ENCODE assay signal across 9 cellular contexts in the genomic region with DNA sequence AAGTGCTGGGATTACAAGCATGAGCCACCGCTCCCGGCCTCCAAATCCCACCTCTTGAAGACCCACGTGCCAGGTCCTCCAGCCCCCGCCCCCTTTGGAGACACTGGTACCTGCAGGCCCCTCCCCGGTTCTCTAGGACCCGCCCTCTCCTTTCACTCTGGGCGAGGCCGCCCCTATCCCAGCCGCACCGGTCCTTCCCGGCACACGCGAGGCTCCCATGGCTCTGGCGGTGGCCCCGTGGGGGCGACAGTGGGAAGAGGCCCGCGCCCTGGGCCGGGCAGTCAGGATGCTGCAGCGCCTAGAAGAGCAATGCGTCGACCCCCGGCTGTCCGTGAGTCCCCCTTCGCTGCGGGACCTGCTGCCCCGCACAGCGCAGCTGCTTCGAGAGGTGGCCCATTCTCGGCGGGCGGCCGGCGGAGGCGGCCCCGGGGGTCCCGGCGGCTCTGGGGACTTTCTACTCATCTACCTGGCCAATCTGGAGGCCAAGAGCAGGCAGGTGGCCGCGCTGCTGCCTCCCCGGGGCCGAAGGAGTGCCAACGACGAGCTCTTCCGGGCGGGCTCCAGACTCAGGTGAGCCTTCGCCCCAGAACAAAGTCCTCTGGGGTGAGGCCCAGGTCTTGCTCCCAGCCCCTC. TPM values are rescaled to one million over a fixed set of nuclear protein-coding genes. Genes with fewer than 3 reads are reported as not detected.
DNase-seq lines count a peak whose midpoint lies in the region; ATAC-seq, FAIRE-seq and TF ChIP-seq lines count a peak whose summit lies in the region.
"Had no signal": no experiment of that assay in that cellular context is flagged by ENCODE, and none has a peak within 500 bp of the region (broad histone marks: within the 10 kb centered on the region; RNA-seq: fewer than 3 reads in every experiment).

A gene with protein sequence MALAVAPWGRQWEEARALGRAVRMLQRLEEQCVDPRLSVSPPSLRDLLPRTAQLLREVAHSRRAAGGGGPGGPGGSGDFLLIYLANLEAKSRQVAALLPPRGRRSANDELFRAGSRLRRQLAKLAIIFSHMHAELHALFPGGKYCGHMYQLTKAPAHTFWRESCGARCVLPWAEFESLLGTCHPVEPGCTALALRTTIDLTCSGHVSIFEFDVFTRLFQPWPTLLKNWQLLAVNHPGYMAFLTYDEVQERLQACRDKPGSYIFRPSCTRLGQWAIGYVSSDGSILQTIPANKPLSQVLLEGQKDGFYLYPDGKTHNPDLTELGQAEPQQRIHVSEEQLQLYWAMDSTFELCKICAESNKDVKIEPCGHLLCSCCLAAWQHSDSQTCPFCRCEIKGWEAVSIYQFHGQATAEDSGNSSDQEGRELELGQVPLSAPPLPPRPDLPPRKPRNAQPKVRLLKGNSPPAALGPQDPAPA (plus strand): TSS at position 176 of the 633 bp plus-strand sequence. CDS start 42 bp downstream, at position 218.

- CTCF ChIA-PET in activated CD4-positive, alpha-beta T cell treated with anti-CD3 and anti-CD28 coated beads for 36 hours (lab: Charles Lee) = interaction anchor here (3.3 kb wide), 1 partner anchor 54 kb away, joined by 13 read pairs; no protein-coding TSS in a partner anchor
- CTCF ChIA-PET in activated naive CD4-positive, alpha-beta T cell treated with anti-CD3 and anti-CD28 coated beads, Interleukin-2, amount 10 ng/mL, durations not matched to agents 7 days and 5 days (lab: Charles Lee) = no interaction called here

- intact Hi-C loops in activated CD4-positive, alpha-beta T cell treated with anti-CD3 and anti-CD28 coated beads for 36 hours (cut with DNase I, micrococcal nuclease) = no loop called here
- intact Hi-C loops in kidney (cut with DNase I) (no loop called here), thyroid gland (cut with DNase I) (no loop called here)

- DNase-seq in activated CD4-positive, alpha-beta T cell treated with anti-CD3 and anti-CD28 coated beads for 36 hours = no peak
- DNase-seq in activated CD4-positive, alpha-beta T cell treated with anti-CD3 and anti-CD28 coated beads, Interleukin-2, amount 50 U/mL, for 1 hour = no peak
- peak; percentile 97 for DNase-seq in RWPE2 (ENCODE audit: low spot score)
- DNase-seq in kidney = peak; percentile 93
- peak; percentile 78 to 82 for DNase-seq in thyroid gland
- DNase-seq in activated naive CD4-positive, alpha-beta T cell treated with anti-CD3 and anti-CD28 coated beads, Interleukin-2, amount 10 ng/mL, durations not matched to agents 7 days and 5 days = no peak
- DNase-seq in KG1 (lab: John Stamatoyannopoulos, UW) = no peak
- no peak for DNase-seq in H4 (ENCODE audit: low spot score)
- DNase-seq: T-cell had no signal

- no peak within 1 kb of the TSS for H3K27ac Mint-ChIP-seq in activated CD4-positive, alpha-beta T cell treated with anti-CD3 and anti-CD28 coated beads for 36 hours
- H3K27ac Mint-ChIP-seq in activated naive CD4-positive, alpha-beta T cell treated with anti-CD3 and anti-CD28 coated beads, Interleukin-2, amount 10 ng/mL, durations not matched to agents 7 days and 5 days = no peak within 1 kb of the TSS
- H3K27ac Mint-ChIP-seq: T-cell had no signal

- no peaks in the 10 kb centered on the region for H3K9me3 ChIP-seq in RWPE2 (ENCODE audit: severe bottlenecking)
- H3K9me3 ChIP-seq in kidney (ENCODE audit: control insufficient read depth in 1 of 2, low read length in 2 of 2) = no peaks in the 10 kb centered on the region
- no peaks in the 10 kb centered on the region for H3K9me3 ChIP-seq in thyroid gland

- H3K4me1 ChIP-seq in RWPE2 (ENCODE audit: insufficient read depth, poor library complexity, severe bottlenecking) = peaks cover 35% of the 10 kb centered on the region
- H3K4me1 ChIP-seq in kidney (ENCODE audit: control insufficient read depth in 1 of 2, insufficient read depth in 1 of 2, low read depth in 1 of 2, low read length in 2 of 2) = peaks cover 0 to 8% of the 10 kb centered on the region in 2 donors
- H3K4me1 ChIP-seq in thyroid gland = peaks cover 3 to 5% of the 10 kb centered on the region in 2 donors

- peak; percentile 36 for ATAC-seq in activated CD4-positive, alpha-beta T cell treated with anti-CD3 and anti-CD28 coated beads for 36 hours
- ATAC-seq in RWPE2 (ENCODE audit: low read depth) = peak; percentile 73

- WGBS in thyroid gland, 2 donors = 8 to 27% methylated on average over 12 to 18 of the region's 47 CpGs

- H3K4me1 Mint-ChIP-seq in activated CD4-positive, alpha-beta T cell treated with anti-CD3 and anti-CD28 coated beads for 36 hours = no peaks in the 10 kb centered on the region
- H3K4me1 Mint-ChIP-seq in activated naive CD4-positive, alpha-beta T cell treated with anti-CD3 and anti-CD28 coated beads, Interleukin-2, amount 10 ng/mL, durations not matched to agents 7 days and 5 days = no peaks in the 10 kb centered on the region
- H3K4me1 Mint-ChIP-seq: T-cell had no signal

- H3K27me3 ChIP-seq in RWPE2 (ENCODE audit: insufficient read depth, poor library complexity, severe bottlenecking) = no peaks in the 10 kb centered on the region
- no peaks in the 10 kb centered on the region for H3K27me3 ChIP-seq in thyroid gland

- peaks cover 11% of the 10 kb centered on the region for H3K36me3 ChIP-seq in RWPE2 (ENCODE audit: low read depth)
- no peaks in the 10 kb centered on the region for H3K36me3 ChIP-seq in kidney (ENCODE audit: control insufficient read depth in 1 of 2, insufficient read depth in 2 of 2, low read length in 2 of 2)
- H3K36me3 ChIP-seq in thyroid gland = no peaks in the 10 kb centered on the region

- TF ChIP-seq CTCF in RWPE2 (IDR thresholded peaks at IDR 0.05; ENCODE audit: poor library complexity, severe bottlenecking) (peak; percentile 24), kidney (IDR thresholded peaks at IDR 0.05; ENCODE audit: borderline replicate concordance, extremely low read depth, insufficient read depth) (no peak), thyroid gland (IDR thresholded peaks at IDR 0.05) (no peak)

- FAIRE-seq in kidney (lab: Jason Lieb, UNC) = no peak

- H3K4me3 ChIP-seq in RWPE2 (ENCODE audit: severe bottlenecking) (peak within 1 kb of the TSS; percentile 59), kidney (ENCODE audit: low read length in 2 of 2) (peak within 1 kb of the TSS; percentile 19 to 41), thyroid gland (replicated peaks in 1 of 3) (peak within 1 kb of the TSS in 1 of 3 donors; percentile 26)

- H3K36me3 Mint-ChIP-seq in activated CD4-positive, alpha-beta T cell treated with anti-CD3 and anti-CD28 coated beads for 36 hours (ENCODE audit: low read depth) = no peaks in the 10 kb centered on the region
- H3K36me3 Mint-ChIP-seq in activated naive CD4-positive, alpha-beta T cell treated with anti-CD3 and anti-CD28 coated beads, Interleukin-2, amount 10 ng/mL, durations not matched to agents 7 days and 5 days = no peaks in the 10 kb centered on the region
- H3K36me3 Mint-ChIP-seq: T-cell had no signal

- POLR2A ChIA-PET in activated CD4-positive, alpha-beta T cell treated with anti-CD3 and anti-CD28 coated beads for 36 hours (lab: Charles Lee) = no interaction called here

- no peaks in the 10 kb centered on the region for H3K9me3 Mint-ChIP-seq in activated CD4-positive, alpha-beta T cell treated with anti-CD3 and anti-CD28 coated beads for 36 hours (ENCODE audit: low read depth)
- H3K9me3 Mint-ChIP-seq in activated naive CD4-positive, alpha-beta T cell treated with anti-CD3 and anti-CD28 coated beads, Interleukin-2, amount 10 ng/mL, durations not matched to agents 7 days and 5 days = no peaks in the 10 kb centered on the region
- H3K9me3 Mint-ChIP-seq: T-cell had no signal

- no peaks in the 10 kb centered on the region for H3K27me3 Mint-ChIP-seq in activated CD4-positive, alpha-beta T cell treated with anti-CD3 and anti-CD28 coated beads for 36 hours
- H3K27me3 Mint-ChIP-seq in activated naive CD4-positive, alpha-beta T cell treated with anti-CD3 and anti-CD28 coated beads, Interleukin-2, amount 10 ng/mL, durations not matched to agents 7 days and 5 days = peaks cover 24% of the 10 kb centered on the region

- H3K4me3 Mint-ChIP-seq in activated CD4-positive, alpha-beta T cell treated with anti-CD3 and anti-CD28 coated beads for 36 hours = no peak within 1 kb of the TSS
- H3K4me3 Mint-ChIP-seq in activated naive CD4-positive, alpha-beta T cell treated with anti-CD3 and anti-CD28 coated beads, Interleukin-2, amount 10 ng/mL, durations not matched to agents 7 days and 5 days = no peak within 1 kb of the TSS
- H3K4me3 Mint-ChIP-seq: T-cell had no signal

- H3K27ac ChIP-seq in RWPE2 (ENCODE audit: poor library complexity, severe bottlenecking) = peak within 1 kb of the TSS; percentile 99
- peak within 1 kb of the TSS; percentile 57 to 69 for H3K27ac ChIP-seq in kidney (ENCODE audit: low read depth in 2 of 2, low read length in 2 of 2)
- peak within 1 kb of the TSS in 1 of 3 donors; percentile 17 for H3K27ac ChIP-seq in thyroid gland

- TF ChIP-seq POLR2A in thyroid gland (IDR thresholded peaks at IDR 0.05) = peak in 1 of 2 donors; percentile 36

- peak within 1 kb of the TSS in 1 of 2 donors; percentile 40 for H3K9ac ChIP-seq in kidney (ENCODE audit: low read length in 2 of 2)

RNA-seq across cellular contexts. Expression of the gene that starts here (rescaled TPM):
- total RNA-seq in activated CD4-positive, alpha-beta T cell treated with anti-CD3 and anti-CD28 coated beads for 36 hours = not detected
- total RNA-seq in kidney (11.5 TPM), thyroid gland (1 to 10 TPM; 2.0 to 5.6 (median 3.1) TPM)
- 8.2 TPM for polyA plus RNA-seq in kidney (ENCODE audit: insufficient read depth, low read depth, low replicate concordance)
- total RNA-seq in H4 (2014; rRNA removed; shearing (Covaris generic)) = not detected in 2 replicates

Comparison
In these comparisons a context has a peak if more than half of its experiments do, and no peak if none do; other contexts are left out.
1. Peak in ATAC-seq in activated CD4-positive, alpha-beta T cell treated with anti-CD3 and anti-CD28 coated beads for 36 hours; RNA of the gene not detected or under 1 TPM.
2. DNase-seq: peak in RWPE2 (single experiment), kidney (single experiment) and thyroid gland (2 of 2); none in activated CD4-positive, alpha-beta T cell treated with anti-CD3 and anti-CD28 coated beads for 36 hours (single experiment), activated CD4-positive, alpha-beta T cell treated with anti-CD3 and anti-CD28 coated beads, Interleukin-2, amount 50 U/mL, for 1 hour (single experiment), activated naive CD4-positive, alpha-beta T cell treated with anti-CD3 and anti-CD28 coated beads, Interleukin-2, amount 10 ng/mL, durations not matched to agents 7 days and 5 days (single experiment), KG1 (single experiment) and H4 (single experiment).